ENCODE assay signal across 1 cellular context in genomic region chr14:73467800-73468199, GRCh38.
A peak's percentile ranks its signal among the peaks of the same experiment; 100 is the strongest.
TF ChIP-seq lines count a peak whose summit lies in the region.

No MANE protein-coding gene starts in this region.

TF ChIP-seq in GM12878, 131 proteins besides CTCF, POLR2A, EP300 and RAD21 (continued from another document):
- TF ChIP-seq MEF2B (IDR thresholded peaks at IDR 0.05; ENCODE audit: partially characterized antibody, poor library complexity, severe bottlenecking) (no peak), BHLHE40 (IDR thresholded peaks at IDR 0.05; ENCODE audit: borderline replicate concordance in 1 of 2, low read depth in 2 of 2, low read length in 1 of 2) (0 out of 4 replicates have a peak, but pooled peaks of 1 of the 2 experiments have one; percentile 8), NFIC (IDR thresholded peaks at IDR 0.05; ENCODE audit: low read depth, low read length) (no peak), ZNF24 (IDR thresholded peaks at IDR 0.05) (no peak), RUNX3 (IDR thresholded peaks at IDR 0.05; ENCODE audit: low read length) (peak; percentile 74), CBFB (IDR thresholded peaks at IDR 0.05; ENCODE audit: low read depth) (0 out of 2 replicates have a peak, but pooled peaks have one; percentile 26), ATF7 (IDR thresholded peaks at IDR 0.05; ENCODE audit: low read depth) (peak; percentile 61), DPF2 (IDR thresholded peaks at IDR 0.05) (peak; percentile 58; the same call in 1 of the 2 replicates), REST (IDR thresholded peaks at IDR 0.05; ENCODE audit: low read depth, low read length) (no peak), CREM (IDR thresholded peaks at IDR 0.05; ENCODE audit: low read depth) (peak; percentile 17; the same call in 1 of the 2 replicates), MEF2A (IDR thresholded peaks at IDR 0.05; ENCODE audit: insufficient read depth, low read depth, low read length) (0 out of 2 replicates have a peak, but pooled peaks have one; percentile 11), IKZF1 (conservative IDR thresholded peaks at IDR 0.05) (peak; percentile 59), MLLT1 (IDR thresholded peaks at IDR 0.05) (0 out of 2 replicates have a peak, but pooled peaks have one; percentile 22), MTA3 (IDR thresholded peaks at IDR 0.05; ENCODE audit: borderline replicate concordance, low read length) (no peak), RELB (IDR thresholded peaks at IDR 0.05; ENCODE audit: low read depth) (0 out of 2 replicates have a peak, but pooled peaks have one; percentile 41)
